8 cellular contexts compared by ENCODE assay signal in genomic region chr13:21849323-21849722, GRCh38.
DNase-seq lines count a peak whose midpoint lies in the region; ATAC-seq, FAIRE-seq and TF ChIP-seq lines count a peak whose summit lies in the region.

No MANE protein-coding gene starts in this region.

- H3K9me3 ChIP-seq in DND-41 (ENCODE audit: insufficient read depth, low read length, severe bottlenecking) (no peaks in the 10 kb centered on the region), RWPE2 (ENCODE audit: severe bottlenecking) (no peaks in the 10 kb centered on the region), small intestine (ENCODE audit: control insufficient read depth, low read depth) (no peaks in the 10 kb centered on the region)

- no peak overlapping the region for H3K9ac ChIP-seq in DND-41 (ENCODE audit: low read depth, low read length)

- H3K27ac Mint-ChIP-seq in activated T-helper 1 cell treated with anti-CD3 and anti-CD28 coated beads, Interleukin-12 subunit alpha, Interleukin-12 subunit beta, Interleukin-2, Interleukin-4 antibody, amounts not matched to agents 30 ng/mL and 10 ng/mL and 1 ng/mL, durations not matched to agents 14 hours and 24 hours and 36 hours, result no peak overlapping the region

- no peaks in the 10 kb centered on the region for H3K9me3 Mint-ChIP-seq in activated T-helper 1 cell treated with anti-CD3 and anti-CD28 coated beads, Interleukin-12 subunit alpha, Interleukin-12 subunit beta, Interleukin-2, Interleukin-4 antibody, amounts not matched to agents 30 ng/mL and 10 ng/mL and 1 ng/mL, durations not matched to agents 14 hours and 24 hours and 36 hours

- no peak overlapping the region for H3K4me2 ChIP-seq in DND-41 (ENCODE audit: insufficient read depth, low read length)

- H3K27me3 ChIP-seq in DND-41 (ENCODE audit: insufficient read depth, low read length, poor library complexity) (no peaks in the 10 kb centered on the region), RWPE2 (ENCODE audit: insufficient read depth, poor library complexity, severe bottlenecking) (no peaks in the 10 kb centered on the region), small intestine (ENCODE audit: control insufficient read depth in 2 of 2, insufficient read depth in 2 of 2, low read length in 2 of 2) (no peaks in the 10 kb centered on the region)

- DNase-seq in DND-41, result peak; percentile 17
- DNase-seq in RWPE2 (ENCODE audit: low spot score), result no peak
- peak; percentile 3 for DNase-seq in fibroblast of the aortic adventitia (ENCODE audit: low read depth)
- peak; percentile 50 for DNase-seq in small intestine
- no peak for DNase-seq in activated CD4-positive, CD25-positive, alpha-beta regulatory T cell (lab: John Stamatoyannopoulos, UW)
- DNase-seq in activated T-helper 1 cell treated with anti-CD3 and anti-CD28 coated beads, Interleukin-12 subunit alpha, Interleukin-12 subunit beta, Interleukin-2, Interleukin-4 antibody, amounts not matched to agents 30 ng/mL and 10 ng/mL and 1 ng/mL, durations not matched to agents 14 hours and 24 hours and 36 hours (ENCODE audit: low spot score), result no peak

- TF ChIP-seq CTCF in DND-41 (IDR thresholded peaks at IDR 0.05; ENCODE audit: borderline replicate concordance, extremely low read depth, low read length, poor library complexity, severe bottlenecking) (peak; percentile 62), RWPE2 (IDR thresholded peaks at IDR 0.05; ENCODE audit: poor library complexity, severe bottlenecking) (peak; percentile 30), fibroblast of the aortic adventitia (IDR thresholded peaks at IDR 0.05; ENCODE audit: insufficient read depth, low read length) (no peak)

- H3K4me1 ChIP-seq in DND-41 (ENCODE audit: insufficient read depth, low read length) (no peaks in the 10 kb centered on the region), RWPE2 (ENCODE audit: insufficient read depth, poor library complexity, severe bottlenecking) (no peaks in the 10 kb centered on the region), small intestine (ENCODE audit: control insufficient read depth in 2 of 2, insufficient read depth in 1 of 2, low read depth in 1 of 2, low read length in 1 of 2) (no peaks in the 10 kb centered on the region)

- H3K79me2 ChIP-seq in DND-41 (ENCODE audit: insufficient read depth, low read length), result no peaks in the 10 kb centered on the region

- peak; percentile 66; the same call in 2 of the 3 replicates for ATAC-seq in DND-41 (ENCODE audit: insufficient read depth, low read depth)
- peak; percentile 72 for ATAC-seq in GM19043 (IDR thresholded peaks at IDR 0.05; ENCODE audit: low read depth, unreplicated experiment)
- peak; percentile 93 for ATAC-seq in HG03565 (IDR thresholded peaks at IDR 0.05; ENCODE audit: unreplicated experiment)
- peak; percentile 61; the same call in 1 of the 3 replicates for ATAC-seq in RWPE2 (ENCODE audit: low read depth)

- intact Hi-C loops in activated T-helper 1 cell treated with anti-CD3 and anti-CD28 coated beads, Interleukin-12 subunit alpha, Interleukin-12 subunit beta, Interleukin-2, Interleukin-4 antibody, amounts not matched to agents 30 ng/mL and 10 ng/mL and 1 ng/mL, durations not matched to agents 14 hours and 24 hours and 36 hours (cut with micrococcal nuclease), result loop anchor here (1.0 kb wide), 1 partner anchor 429 kb away; no protein-coding TSS in a partner anchor

- 14 to 37% (median 25%) methylated on average over 2 of the region's 2 CpGs for WGBS in small intestine, 3 donors

- no peak overlapping the region for H2AFZ ChIP-seq in DND-41 (ENCODE audit: low read depth, low read length)

- H4K20me1 ChIP-seq in DND-41 (ENCODE audit: insufficient read depth, low read length), result no peaks in the 10 kb centered on the region

- H3K27ac ChIP-seq in DND-41 (ENCODE audit: low read length) (no peak overlapping the region), RWPE2 (ENCODE audit: poor library complexity, severe bottlenecking) (no peak overlapping the region), small intestine (ENCODE audit: low read depth in 1 of 2, low read length in 1 of 2) (no peak overlapping the region)

- H3K4me3 Mint-ChIP-seq in activated T-helper 1 cell treated with anti-CD3 and anti-CD28 coated beads, Interleukin-12 subunit alpha, Interleukin-12 subunit beta, Interleukin-2, Interleukin-4 antibody, amounts not matched to agents 30 ng/mL and 10 ng/mL and 1 ng/mL, durations not matched to agents 14 hours and 24 hours and 36 hours, result no peak overlapping the region

- H3K36me3 ChIP-seq in DND-41 (ENCODE audit: insufficient read depth, low read length), result no peaks in the 10 kb centered on the region
- no peaks in the 10 kb centered on the region for H3K36me3 ChIP-seq in RWPE2 (ENCODE audit: low read depth)
- no peaks in the 10 kb centered on the region for H3K36me3 ChIP-seq in small intestine (ENCODE audit: control insufficient read depth in 2 of 2, insufficient read depth in 2 of 2, low read length in 2 of 2)

- H3K36me3 Mint-ChIP-seq in activated T-helper 1 cell treated with anti-CD3 and anti-CD28 coated beads, Interleukin-12 subunit alpha, Interleukin-12 subunit beta, Interleukin-2, Interleukin-4 antibody, amounts not matched to agents 30 ng/mL and 10 ng/mL and 1 ng/mL, durations not matched to agents 14 hours and 24 hours and 36 hours (ENCODE audit: low read depth), result no peaks in the 10 kb centered on the region

- no peak overlapping the region for H3K4me3 ChIP-seq in DND-41 (ENCODE audit: low read depth in 1 of 2, low read length in 2 of 2)
- H3K4me3 ChIP-seq in RWPE2 (ENCODE audit: severe bottlenecking), result no peak overlapping the region
- H3K4me3 ChIP-seq in fibroblast of the aortic adventitia (ENCODE audit: low read depth, low read length), result no peak overlapping the region
- no peak overlapping the region for H3K4me3 ChIP-seq in small intestine (ENCODE audit: low read depth in 1 of 2, low read length in 2 of 2)

- no peaks in the 10 kb centered on the region for H3K4me1 Mint-ChIP-seq in activated T-helper 1 cell treated with anti-CD3 and anti-CD28 coated beads, Interleukin-12 subunit alpha, Interleukin-12 subunit beta, Interleukin-2, Interleukin-4 antibody, amounts not matched to agents 30 ng/mL and 10 ng/mL and 1 ng/mL, durations not matched to agents 14 hours and 24 hours and 36 hours (ENCODE audit: low read depth)

- H3K27me3 Mint-ChIP-seq in activated T-helper 1 cell treated with anti-CD3 and anti-CD28 coated beads, Interleukin-12 subunit alpha, Interleukin-12 subunit beta, Interleukin-2, Interleukin-4 antibody, amounts not matched to agents 30 ng/mL and 10 ng/mL and 1 ng/mL, durations not matched to agents 14 hours and 24 hours and 36 hours (ENCODE audit: insufficient read depth), result no peaks in the 10 kb centered on the region

- no peak for FAIRE-seq in small intestine (lab: Jason Lieb, UNC)

Comparison
In these comparisons a context has a peak if more than half of its experiments do, and no peak if none do; other contexts are left out.
1. DNase-seq: peak in DND-41 (single experiment), fibroblast of the aortic adventitia (single experiment) and small intestine (single experiment); none in RWPE2 (single experiment), activated CD4-positive, CD25-positive, alpha-beta regulatory T cell (0 of 4) and activated T-helper 1 cell treated with anti-CD3 and anti-CD28 coated beads, Interleukin-12 subunit alpha, Interleukin-12 subunit beta, Interleukin-2, Interleukin-4 antibody, amounts not matched to agents 30 ng/mL and 10 ng/mL and 1 ng/mL, durations not matched to agents 14 hours and 24 hours and 36 hours (single experiment).
2. Peak in every context shown above with its lines, with median percentiles within 50 percentile points of each other: ATAC-seq.